12 cellular contexts compared by ENCODE assay signal in genomic region chr2:69628325-69629038, GRCh38. TPM values are rescaled to one million over a fixed set of nuclear protein-coding genes. Genes with fewer than 3 reads are reported as not detected.
DNase-seq lines count a peak whose midpoint lies in the region; ATAC-seq and TF ChIP-seq lines count a peak whose summit lies in the region.
"Had no signal": no experiment of that assay in that cellular context is flagged by ENCODE, and none has a peak within 500 bp of the region (broad histone marks: within the 10 kb centered on the region; RNA-seq: fewer than 3 reads in every experiment).

No MANE protein-coding gene starts in this region.

- H3K4me1 Mint-ChIP-seq in activated naive CD8-positive, alpha-beta T cell treated with anti-CD3 and anti-CD28 coated beads, Interleukin-2, amount 10 ng/mL, durations not matched to agents 7 days and 5 days, result peaks cover 17% of the 10 kb centered on the region
- peaks cover 27% of the 10 kb centered on the region for H3K4me1 Mint-ChIP-seq in activated naive CD8-positive, alpha-beta T cell treated with anti-CD3 and anti-CD28 coated beads for 36 hours

- CTCF ChIA-PET in PC-3 (lab: Charles Lee), result no interaction called here

- no peak overlapping the region for H2AFZ ChIP-seq in PC-3 (ENCODE audit: low read length)

- H3K4me2 ChIP-seq in PC-3 (ENCODE audit: low read length), result no peak overlapping the region

- H3K36me3 ChIP-seq in effector memory CD4-positive, alpha-beta T cell (ENCODE audit: control insufficient read depth, insufficient read depth, low read length), result no peaks in the 10 kb centered on the region
- H3K36me3 ChIP-seq in PC-3 (ENCODE audit: low read depth, low read length), result no peaks in the 10 kb centered on the region; the same call in 1 of the 2 replicates
- no peaks in the 10 kb centered on the region for H3K36me3 ChIP-seq in tibial artery
- H3K36me3 ChIP-seq: tibial nerve had no signal

- no peak overlapping the region for H3K27ac Mint-ChIP-seq in activated naive CD8-positive, alpha-beta T cell treated with anti-CD3 and anti-CD28 coated beads, Interleukin-2, amount 10 ng/mL, durations not matched to agents 7 days and 5 days
- H3K27ac Mint-ChIP-seq in activated naive CD8-positive, alpha-beta T cell treated with anti-CD3 and anti-CD28 coated beads for 36 hours, result no peak overlapping the region
- H3K27ac Mint-ChIP-seq: progenitor cell of endocrine pancreas had no signal

- POLR2A ChIA-PET in activated naive CD8-positive, alpha-beta T cell treated with anti-CD3 and anti-CD28 coated beads, Interleukin-2, amount 10 ng/mL, durations not matched to agents 7 days and 5 days (lab: Charles Lee), result interaction anchor here (0.6 to 4.0 kb wide), 4 partner anchors 8 to 20 kb away, joined by 3 to 29 read pairs (median 5); partner anchors contain the start of gene AAK1
- POLR2A ChIA-PET in PC-3 (lab: Charles Lee; ENCODE audit: unreplicated experiment), result no interaction called here

- peak; percentile 62 for ATAC-seq in activated naive CD8-positive, alpha-beta T cell treated with anti-CD3 and anti-CD28 coated beads, Interleukin-2, amount 10 ng/mL, durations not matched to agents 7 days and 5 days (ENCODE audit: low read depth)
- ATAC-seq in sciatic nerve, result no peak
- ATAC-seq in PC-3, result no peak
- ATAC-seq in GM19397 (IDR thresholded peaks at IDR 0.05; ENCODE audit: unreplicated experiment), result no peak

- intact Hi-C loops in sciatic nerve (cut with DNase I) (no loop called here), PC-3 (cut with micrococcal nuclease) (no loop called here), tibial artery (cut with DNase I; ENCODE audit: low total_unique reads) (no loop called here)

- no peaks in the 10 kb centered on the region for H3F3A ChIP-seq in PC-3 (ENCODE audit: low read length, unreplicated experiment)

- H3K9me3 ChIP-seq in effector memory CD4-positive, alpha-beta T cell (ENCODE audit: control insufficient read depth, low read length), result no peaks in the 10 kb centered on the region
- H3K9me3 ChIP-seq in PC-3 (ENCODE audit: low read length) (no peaks in the 10 kb centered on the region), tibial artery (no peaks in the 10 kb centered on the region)
- H3K9me3 ChIP-seq: tibial nerve had no signal

- H3K9me3 Mint-ChIP-seq in activated naive CD8-positive, alpha-beta T cell treated with anti-CD3 and anti-CD28 coated beads, Interleukin-2, amount 10 ng/mL, durations not matched to agents 7 days and 5 days, result no peaks in the 10 kb centered on the region
- no peaks in the 10 kb centered on the region for H3K9me3 Mint-ChIP-seq in activated naive CD8-positive, alpha-beta T cell treated with anti-CD3 and anti-CD28 coated beads for 36 hours

- DNase-seq in activated naive CD8-positive, alpha-beta T cell treated with anti-CD3 and anti-CD28 coated beads, Interleukin-2, amount 10 ng/mL, durations not matched to agents 7 days and 5 days, result no peak
- DNase-seq in activated naive CD8-positive, alpha-beta T cell treated with anti-CD3 and anti-CD28 coated beads for 36 hours, result no peak
- peak; percentile 73 for DNase-seq in RPMI8226
- no peak for DNase-seq in effector memory CD4-positive, alpha-beta T cell
- DNase-seq in sciatic nerve (ENCODE audit: low spot score), result no peak
- DNase-seq in PC-3, result no peak
- no peak for DNase-seq in tibial artery
- DNase-seq: EL, midbrain had no signal

- H3K4me3 Mint-ChIP-seq in activated naive CD8-positive, alpha-beta T cell treated with anti-CD3 and anti-CD28 coated beads, Interleukin-2, amount 10 ng/mL, durations not matched to agents 7 days and 5 days, result no peak overlapping the region
- H3K4me3 Mint-ChIP-seq in activated naive CD8-positive, alpha-beta T cell treated with anti-CD3 and anti-CD28 coated beads for 36 hours, result no peak overlapping the region

- H3K9me2 ChIP-seq in PC-3 (replicated peaks; ENCODE audit: low read length), result no peaks in the 10 kb centered on the region

- no TSS peak for BruUV-seq in PC-3 (replicated peaks; lab: Mats Ljungman, UMichigan)

- H4K20me1 ChIP-seq in PC-3 (ENCODE audit: low read length), result 0 out of 2 replicates have a peak, but pooled peaks cover 5% of the 10 kb centered on the region

- no peaks in the 10 kb centered on the region for H3K27me3 ChIP-seq in effector memory CD4-positive, alpha-beta T cell (replicated peaks; ENCODE audit: control insufficient read depth, insufficient read depth, low read length, poor library complexity, severe bottlenecking)
- H3K27me3 ChIP-seq in PC-3 (ENCODE audit: low read length), result no peaks in the 10 kb centered on the region
- no peaks in the 10 kb centered on the region for H3K27me3 ChIP-seq in tibial artery
- H3K27me3 ChIP-seq: tibial nerve had no signal

- no peak for TF ChIP-seq CTCF in PC-3 (conservative IDR thresholded peaks at IDR 0.05; ENCODE audit: low read depth, low read length)
- no peak for TF ChIP-seq CTCF in tibial artery (IDR thresholded peaks at IDR 0.05)

- peaks cover 8% of the 10 kb centered on the region for H3K36me3 Mint-ChIP-seq in activated naive CD8-positive, alpha-beta T cell treated with anti-CD3 and anti-CD28 coated beads, Interleukin-2, amount 10 ng/mL, durations not matched to agents 7 days and 5 days
- peaks cover 15% of the 10 kb centered on the region for H3K36me3 Mint-ChIP-seq in activated naive CD8-positive, alpha-beta T cell treated with anti-CD3 and anti-CD28 coated beads for 36 hours

- H3K4me3 ChIP-seq in effector memory CD4-positive, alpha-beta T cell (ENCODE audit: insufficient read depth, low read depth, low read length, poor library complexity, severe bottlenecking), result peak overlapping the region; percentile 11
- H3K4me3 ChIP-seq in PC-3 (ENCODE audit: low read length) (no peak overlapping the region), tibial artery (no peak overlapping the region)
- H3K4me3 ChIP-seq: tibial nerve had no signal

- no peak overlapping the region for H3K9ac ChIP-seq in PC-3 (ENCODE audit: low read length)

- no peaks in the 10 kb centered on the region for H3K27me3 Mint-ChIP-seq in activated naive CD8-positive, alpha-beta T cell treated with anti-CD3 and anti-CD28 coated beads, Interleukin-2, amount 10 ng/mL, durations not matched to agents 7 days and 5 days
- H3K27me3 Mint-ChIP-seq in activated naive CD8-positive, alpha-beta T cell treated with anti-CD3 and anti-CD28 coated beads for 36 hours, result no peaks in the 10 kb centered on the region
- H3K27me3 Mint-ChIP-seq: progenitor cell of endocrine pancreas had no signal

- H3K79me2 ChIP-seq in PC-3 (ENCODE audit: low read length), result peaks cover 85% of the 10 kb centered on the region

- peaks cover 41% of the 10 kb centered on the region for H3K4me1 ChIP-seq in effector memory CD4-positive, alpha-beta T cell (ENCODE audit: control insufficient read depth, insufficient read depth, low read length, poor library complexity, severe bottlenecking)
- H3K4me1 ChIP-seq in PC-3 (ENCODE audit: insufficient read depth, low read length), result peaks cover 7% of the 10 kb centered on the region; the same call in 1 of the 2 replicates
- peaks cover 0 to 59% (median 7%) of the 10 kb centered on the region in 4 donors for H3K4me1 ChIP-seq in tibial artery

- H3K27ac ChIP-seq in effector memory CD4-positive, alpha-beta T cell (ENCODE audit: insufficient read depth, low read length, poor library complexity, severe bottlenecking), result no peak overlapping the region
- no peak overlapping the region for H3K27ac ChIP-seq in PC-3 (ENCODE audit: low read length)
- no peak overlapping the region for H3K27ac ChIP-seq in tibial artery
- H3K27ac ChIP-seq: tibial nerve had no signal

RNA-seq across cellular contexts. Expression of gene AAK1, which starts 15.1 kb away (rescaled TPM):
- total RNA-seq in activated naive CD8-positive, alpha-beta T cell treated with anti-CD3 and anti-CD28 coated beads, Interleukin-2, amount 10 ng/mL, durations not matched to agents 7 days and 5 days, result 100 to 1,000 TPM; 143 to 144 TPM
- total RNA-seq in activated naive CD8-positive, alpha-beta T cell treated with anti-CD3 and anti-CD28 coated beads for 36 hours, result 10 to 100 TPM; 78.3 to 85.4 TPM
- total RNA-seq in sciatic nerve, result 82.4 TPM
- total RNA-seq in PC-3 (2014; rRNA removed), result 46.8 and 47.9 TPM in 2 replicates
